In the genomic region with DNA sequence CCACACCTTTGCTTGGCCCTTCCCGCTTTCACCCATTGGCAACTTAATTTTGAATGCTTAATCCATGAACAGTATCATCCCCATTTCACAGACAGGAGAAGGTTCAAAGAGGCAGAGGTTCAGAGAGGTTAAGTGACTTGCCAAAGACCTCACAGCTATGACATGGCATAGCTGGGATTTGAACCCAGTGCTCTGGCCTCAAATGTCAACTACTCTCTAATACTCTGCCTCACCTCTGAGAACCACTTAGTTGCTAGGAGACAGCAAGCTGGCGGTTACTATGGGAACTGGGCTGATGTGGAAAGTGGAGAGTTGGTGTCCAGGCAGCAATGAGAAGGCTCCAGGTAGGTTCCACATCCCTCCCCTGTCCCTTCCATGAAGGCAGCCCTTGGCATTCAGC, we compare ENCODE assay signal across 19 cellular contexts. TPM values are rescaled to one million over a fixed set of nuclear protein-coding genes. Genes with fewer than 3 reads are reported as not detected.
DNase-seq lines count a peak whose midpoint lies in the region; ATAC-seq, FAIRE-seq and TF ChIP-seq lines count a peak whose summit lies in the region.
"Had no signal": no experiment of that assay in that cellular context is flagged by ENCODE, and none has a peak within 500 bp of the region (broad histone marks: within the 10 kb centered on the region; RNA-seq: fewer than 3 reads in every experiment).

No MANE protein-coding gene starts in this region.

- H3K4me1 ChIP-seq in HepG2 (ENCODE audit: insufficient read depth, low read length) (peaks cover 11% of the 10 kb centered on the region), right lobe of liver (peaks cover 0 to 8% (median 0%) of the 10 kb centered on the region in 4 donors), endodermal cell (ENCODE audit: control insufficient read depth, insufficient read depth, low read length) (peaks cover 3% of the 10 kb centered on the region), tibial nerve (peaks cover 0 to 17% (median 3%) of the 10 kb centered on the region in 4 donors)

- no peaks in the 10 kb centered on the region for H3K9me3 ChIP-seq in HepG2 (ENCODE audit: low read length)
- H3K9me3 ChIP-seq in right lobe of liver = no peaks in the 10 kb centered on the region
- H3K9me3 ChIP-seq in endodermal cell (ENCODE audit: control insufficient read depth, low read length) = no peaks in the 10 kb centered on the region
- no peaks in the 10 kb centered on the region for H3K9me3 ChIP-seq in tibial nerve
- H3K9me3 ChIP-seq: transverse colon had no signal

- no peak overlapping the region for H3K4me2 ChIP-seq in HepG2 (ENCODE audit: low read depth, low read length)

- no peak overlapping the region for H3K27ac ChIP-seq in HepG2 (ENCODE audit: extremely low read length, insufficient read depth, low read length)
- no peak overlapping the region for H3K27ac ChIP-seq in right lobe of liver
- no peak overlapping the region for H3K27ac ChIP-seq in endodermal cell (ENCODE audit: low read depth, low read length)
- H3K27ac ChIP-seq in tibial nerve = no peak overlapping the region
- H3K27ac ChIP-seq: transverse colon had no signal

- no peak for FAIRE-seq in HepG2 (lab: Jason Lieb, UNC)
- FAIRE-seq: D721Med had no signal

- H3K27me3 ChIP-seq in HepG2 (ENCODE audit: control insufficient read depth in 1 of 2, insufficient read depth in 2 of 2, low read length in 2 of 2) (peaks cover 18 to 91% of the 10 kb centered on the region in 2 experiments), right lobe of liver (no peaks in the 10 kb centered on the region), endodermal cell (ENCODE audit: control insufficient read depth, insufficient read depth, low read length, poor library complexity, severe bottlenecking) (peaks cover 62% of the 10 kb centered on the region), tibial nerve (peaks cover 0 to 53% of the 10 kb centered on the region in 2 donors)

- H3K4me1 Mint-ChIP-seq in endodermal cell = peaks cover 4% of the 10 kb centered on the region

- in situ Hi-C loops in HepG2 (cut with HindIII; ENCODE audit: extremely low pct_ligation_motif_present, low pct_unique_long_range_greater_than_20kb) = no loop called here

- CTCF ChIA-PET in HepG2 (lab: Yijun Ruan, JAX; ENCODE audit: low intra/inter-chr PET ratio, low total read pairs) = no interaction called here

- peak overlapping the region; percentile 29 for H3K4me3 Mint-ChIP-seq in endodermal cell
- H3K4me3 Mint-ChIP-seq: activated CD4-positive, alpha-beta memory T cell treated with anti-CD3 and anti-CD28 coated beads, Interleukin-2, amount 10 ng/mL, durations not matched to agents 7 days and 5 days had no signal

- H3K9me3 Mint-ChIP-seq in endodermal cell = no peaks in the 10 kb centered on the region
- H3K9me3 Mint-ChIP-seq: activated CD4-positive, alpha-beta memory T cell treated with anti-CD3 and anti-CD28 coated beads, Interleukin-2, amount 10 ng/mL, durations not matched to agents 7 days and 5 days; stimulated activated naive B cell treated with anti-CD40 and anti-IgM and Interleukin-4, amounts not matched to agents 10 μg/mL and 1 μg/mL and 100 μg/mL, for 72 hours had no signal

- H4K20me1 ChIP-seq in HepG2 (ENCODE audit: insufficient read depth, low read length) = no peaks in the 10 kb centered on the region

- H3K9ac ChIP-seq in HepG2 (ENCODE audit: insufficient read depth, low read depth, low read length) (no peak overlapping the region), endodermal cell (ENCODE audit: extremely low read depth, low read length, poor library complexity, severe bottlenecking) (no peak overlapping the region)

- H3K36me3 ChIP-seq in HepG2 (replicated peaks in 1 of 2; ENCODE audit: control insufficient read depth in 1 of 2, insufficient read depth in 2 of 2, low read length in 2 of 2) = no peaks in the 10 kb centered on the region
- no peaks in the 10 kb centered on the region for H3K36me3 ChIP-seq in right lobe of liver
- no peaks in the 10 kb centered on the region for H3K36me3 ChIP-seq in endodermal cell (ENCODE audit: control insufficient read depth, insufficient read depth, low read length)
- no peaks in the 10 kb centered on the region for H3K36me3 ChIP-seq in tibial nerve
- H3K36me3 ChIP-seq: transverse colon had no signal

- H3K79me2 ChIP-seq in HepG2 (ENCODE audit: insufficient read depth, low read length) = no peaks in the 10 kb centered on the region

- TF ChIP-seq POLR2A in HepG2 (IDR thresholded peaks at IDR 0.05; ENCODE audit: insufficient read depth in 1 of 2, low read depth in 2 of 2, low read length in 2 of 2) (no peak), right lobe of liver (IDR thresholded peaks at IDR 0.05) (no peak), tibial nerve (IDR thresholded peaks at IDR 0.05) (no peak)

- TF ChIP-seq EP300 in HepG2 (IDR thresholded peaks at IDR 0.05; ENCODE audit: low read depth in 2 of 2, low read length in 2 of 2) = no peak
- TF ChIP-seq EP300 in HepG2 (CRISPR knock-in tag; IDR thresholded peaks at IDR 0.05; ENCODE audit: borderline replicate concordance) = no peak
- TF ChIP-seq EP300 in tibial nerve (IDR thresholded peaks at IDR 0.05) = no peak

- no peaks in the 10 kb centered on the region for H3K36me3 Mint-ChIP-seq in endodermal cell (ENCODE audit: low read depth)
- H3K36me3 Mint-ChIP-seq: stimulated activated naive B cell treated with anti-CD40 and anti-IgM and Interleukin-4, amounts not matched to agents 10 μg/mL and 1 μg/mL and 100 μg/mL, for 72 hours had no signal

- no peak for TF ChIP-seq RAD21 in HepG2 (CRISPR knock-in tag; IDR thresholded peaks at IDR 0.05)

- peaks cover 57% of the 10 kb centered on the region for H3K27me3 Mint-ChIP-seq in endodermal cell (ENCODE audit: insufficient read depth)

- H3K27ac Mint-ChIP-seq in endodermal cell = no peak overlapping the region
- H3K27ac Mint-ChIP-seq: activated CD4-positive, alpha-beta memory T cell treated with anti-CD3 and anti-CD28 coated beads, Interleukin-2, amount 10 ng/mL, durations not matched to agents 7 days and 5 days had no signal

- POLR2A ChIA-PET in HepG2 (lab: Yijun Ruan, JAX) = no interaction called here

- intact Hi-C loops in HepG2 (cut with micrococcal nuclease; ENCODE audit: unreplicated experiment) (no loop called here), right lobe of liver (cut with DNase I) (no loop called here)

- no peak overlapping the region for H2AFZ ChIP-seq in HepG2 (ENCODE audit: low read length)

- WGBS in HepG2 (ENCODE audit: low lambda C conversion rate) = 69% methylated on average over 2 of the region's 2 CpGs
- WGBS in right lobe of liver (ENCODE audit: insufficient coverage, low coverage, low lambda C conversion rate, missing lambda C conversion rate) = 100% methylated on average over 1 of the region's 2 CpGs
- WGBS in endodermal cell (ENCODE audit: insufficient coverage in 1 of 2, insufficient read length in 1 of 2), 2 experiments = 85 to 100% methylated on average over 1 to 2 of the region's 2 CpGs
- 72 to 94% methylated on average over 2 of the region's 2 CpGs for WGBS in tibial nerve, 2 donors

- BruUV-seq in HepG2 (replicated peaks; lab: Mats Ljungman, UMichigan) = no TSS peak

- ATAC-seq in HepG2 (no peak), right lobe of liver (no peak)
- ATAC-seq: stimulated activated naive B cell treated with anti-CD40 and anti-IgM and Interleukin-4, amounts not matched to agents 10 μg/mL and 1 μg/mL and 100 μg/mL, for 72 hours had no signal

- no peak for DNase-seq in HepG2 (ENCODE audit: low spot score)
- DNase-seq in right lobe of liver = no peak
- DNase-seq in NCI-H2196 (lab: John Stamatoyannopoulos, UW; ENCODE audit: unreplicated experiment) = peak; percentile 71
- DNase-seq in endodermal cell = no peak
- DNase-seq in AG08395 (ENCODE audit: low spot score) = no peak
- DNase-seq in GM19240 (ENCODE audit: insufficient read length, low spot score) = no peak
- DNase-seq in activated T-cell treated with anti-CD3 and anti-CD28 coated beads, Interleukin-2, amount 50 U/mL, for 1 hour = no peak
- DNase-seq in tibial nerve (ENCODE audit: low spot score in 2 of 2) = no peak
- DNase-seq: activated CD4-positive, alpha-beta memory T cell treated with anti-CD3 and anti-CD28 coated beads, Interleukin-2, amount 10 ng/mL, durations not matched to agents 7 days and 5 days; activated effector memory CD4-positive, alpha-beta T cell treated with anti-CD3 and anti-CD28 coated beads, Interleukin-2, amount 50 U/mL, for 16 hours; dermis blood vessel endothelial cell; erythroblast; NCI-H774; stimulated activated naive B cell treated with anti-CD40 and anti-IgM and Interleukin-4, amounts not matched to agents 10 μg/mL and 1 μg/mL and 100 μg/mL, for 72 hours; transverse colon had no signal

- H3K4me3 ChIP-seq in HepG2 (replicated peaks in 1 of 3; ENCODE audit: insufficient read depth in 1 of 3, low read depth in 2 of 3, low read length in 3 of 3) (no peak overlapping the region), right lobe of liver (no peak overlapping the region), endodermal cell (ENCODE audit: low read length) (no peak overlapping the region), tibial nerve (no peak overlapping the region)

- TF ChIP-seq CTCF in HepG2 (CRISPR knock-in tag; IDR thresholded peaks at IDR 0.05) (no peak), right lobe of liver (IDR thresholded peaks at IDR 0.05) (no peak), endodermal cell (conservative IDR thresholded peaks at IDR 0.05) (no peak), tibial nerve (IDR thresholded peaks at IDR 0.05) (no peak)

RNA-seq across cellular contexts. Expression of gene PRSS56, which starts 15.8 kb away (rescaled TPM):
- not detected in 2 replicates for total RNA-seq in HepG2 (2016; rRNA removed; fragmentation: Illumina TruSeq; extraction: Trizol)
- not detected in 2 replicates for total RNA-seq in HepG2 (2016; cell fraction: cytosol; rRNA removed; fragmentation: Illumina TruSeq; extraction: Trizol; ENCODE audit: low read depth)
- 0.09 TPM in 1 of 2 replicates, not detected in the other for total RNA-seq in HepG2 (2016; cell fraction: insoluble cytoplasmic fraction; rRNA removed; fragmentation: Illumina TruSeq; extraction: Trizol)
- not detected in 2 replicates for total RNA-seq in HepG2 (2016; cell fraction: membrane; rRNA removed; fragmentation: Illumina TruSeq; extraction: Trizol)
- not detected in 2 replicates for total RNA-seq in HepG2 (2016; cell fraction: nucleus; rRNA removed; fragmentation: Illumina TruSeq; extraction: Trizol)
- polyA plus RNA-seq in HepG2 (2011; rRNA removed) = not detected in 2 replicates
- polyA plus RNA-seq in HepG2 (2011; cell fraction: cytosol; rRNA removed) = not detected in 2 replicates
- polyA plus RNA-seq in HepG2 (2011; cell fraction: nucleus; rRNA removed) = not detected in 2 replicates
- polyA plus RNA-seq in HepG2 (2012) = not detected in 2 replicates
- not detected in 2 replicates for polyA plus RNA-seq in HepG2 (2016; cell fraction: cytosol; fragmentation: Illumina TruSeq; extraction: Trizol; ENCODE audit: low read depth)
- polyA plus RNA-seq in HepG2 (2016; cell fraction: insoluble cytoplasmic fraction; fragmentation: Illumina TruSeq; extraction: Trizol; ENCODE audit: low read depth) = not detected in 2 replicates
- not detected in 2 replicates for polyA plus RNA-seq in HepG2 (2016; cell fraction: membrane; fragmentation: Illumina TruSeq; extraction: Trizol; ENCODE audit: low read depth)
- polyA plus RNA-seq in HepG2 (2016; cell fraction: nucleus; fragmentation: Illumina TruSeq; extraction: Trizol; ENCODE audit: insufficient read depth, low read depth) = not detected in 2 replicates
- not detected in 2 replicates for polyA minus RNA-seq in HepG2 (2011; rRNA and poly(A)+ RNA removed; ENCODE audit: low replicate concordance)
- polyA minus RNA-seq in HepG2 (2011; cell fraction: cytosol; rRNA and poly(A)+ RNA removed) = not detected in 2 replicates
- polyA minus RNA-seq in HepG2 (2011; cell fraction: nucleus; rRNA and poly(A)+ RNA removed) = not detected in 2 replicates
- total RNA-seq in right lobe of liver = under 1 TPM in 1 of 6 experiments, not detected in 5; 0.19 TPM
- total RNA-seq in endodermal cell = not detected
- 8.4 TPM for polyA plus RNA-seq in endodermal cell (2013, experiment 1 of 2)
- 3.4 TPM for polyA plus RNA-seq in endodermal cell (2013, experiment 2 of 2)
- total RNA-seq in tibial nerve = not detected
- total RNA-seq: activated CD4-positive, alpha-beta memory T cell treated with anti-CD3 and anti-CD28 coated beads, Interleukin-2, amount 10 ng/mL, durations not matched to agents 7 days and 5 days; dermis blood vessel endothelial cell; liver; RPMI7951; transverse colon had no signal
- polyA plus RNA-seq: BJ had no signal

RNA-seq across cellular contexts. Expression of gene ECEL1, which starts 16.8 kb away (rescaled TPM):
- total RNA-seq in HepG2 (2016; rRNA removed; fragmentation: Illumina TruSeq; extraction: Trizol) (not detected in 2 replicates), right lobe of liver (1 to 10 TPM in 1 of 6 experiments, under 1 TPM in 3, not detected in 2; 0.22 to 1.3 (median 0.83) TPM), endodermal cell (1 to 10 TPM; 1.6 to 4.6 TPM), tibial nerve (1 to 10 TPM in 3 of 4 donors, not detected in 1; 1.0 to 7.3 (median 1.8) TPM)
- total RNA-seq in HepG2 (2016; cell fraction: cytosol; rRNA removed; fragmentation: Illumina TruSeq; extraction: Trizol; ENCODE audit: low read depth) = not detected in 2 replicates
- total RNA-seq in HepG2 (2016; cell fraction: insoluble cytoplasmic fraction; rRNA removed; fragmentation: Illumina TruSeq; extraction: Trizol) = not detected in 2 replicates
- total RNA-seq in HepG2 (2016; cell fraction: membrane; rRNA removed; fragmentation: Illumina TruSeq; extraction: Trizol) = not detected in 2 replicates
- total RNA-seq in HepG2 (2016; cell fraction: nucleus; rRNA removed; fragmentation: Illumina TruSeq; extraction: Trizol) = not detected in 2 replicates
- not detected in 2 replicates for polyA plus RNA-seq in HepG2 (2011; rRNA removed)
- 0.06 TPM in 1 of 2 replicates, not detected in the other for polyA plus RNA-seq in HepG2 (2011; cell fraction: cytosol; rRNA removed)
- polyA plus RNA-seq in HepG2 (2011; cell fraction: nucleus; rRNA removed) = 0.05 TPM in 1 of 2 replicates, not detected in the other
- polyA plus RNA-seq in HepG2 (2012) = not detected in 2 replicates
- not detected in 2 replicates for polyA plus RNA-seq in HepG2 (2016; cell fraction: cytosol; fragmentation: Illumina TruSeq; extraction: Trizol; ENCODE audit: low read depth)
- polyA plus RNA-seq in HepG2 (2016; cell fraction: insoluble cytoplasmic fraction; fragmentation: Illumina TruSeq; extraction: Trizol; ENCODE audit: low read depth) = not detected in 2 replicates
- not detected in 2 replicates for polyA plus RNA-seq in HepG2 (2016; cell fraction: membrane; fragmentation: Illumina TruSeq; extraction: Trizol; ENCODE audit: low read depth)
- polyA plus RNA-seq in HepG2 (2016; cell fraction: nucleus; fragmentation: Illumina TruSeq; extraction: Trizol; ENCODE audit: insufficient read depth, low read depth) = not detected in 2 replicates
- not detected in 2 replicates for polyA minus RNA-seq in HepG2 (2011; rRNA and poly(A)+ RNA removed; ENCODE audit: low replicate concordance)
- polyA minus RNA-seq in HepG2 (2011; cell fraction: cytosol; rRNA and poly(A)+ RNA removed) = not detected in 2 replicates
- not detected in 2 replicates for polyA minus RNA-seq in HepG2 (2011; cell fraction: nucleus; rRNA and poly(A)+ RNA removed)
- polyA plus RNA-seq in endodermal cell (2013, experiment 1 of 2) = 16.1 TPM
- polyA plus RNA-seq in endodermal cell (2013, experiment 2 of 2) = 12.0 TPM
- total RNA-seq: activated CD4-positive, alpha-beta memory T cell treated with anti-CD3 and anti-CD28 coated beads, Interleukin-2, amount 10 ng/mL, durations not matched to agents 7 days and 5 days; dermis blood vessel endothelial cell; RPMI7951; transverse colon had no signal
- polyA plus RNA-seq: BJ had no signal

RNA-seq across cellular contexts. Expression of gene CHRND, which starts 21.5 kb away (rescaled TPM):
- total RNA-seq in HepG2 (2016; rRNA removed; fragmentation: Illumina TruSeq; extraction: Trizol) (0.10 TPM in 1 of 2 replicates, not detected in the other), right lobe of liver (not detected), endodermal cell (under 1 TPM in 1 of 2 donors, not detected in 1; 0.11 TPM), tibial nerve (not detected)
- not detected in 2 replicates for total RNA-seq in HepG2 (2016; cell fraction: cytosol; rRNA removed; fragmentation: Illumina TruSeq; extraction: Trizol; ENCODE audit: low read depth)
- total RNA-seq in HepG2 (2016; cell fraction: insoluble cytoplasmic fraction; rRNA removed; fragmentation: Illumina TruSeq; extraction: Trizol) = not detected in 2 replicates
- total RNA-seq in HepG2 (2016; cell fraction: membrane; rRNA removed; fragmentation: Illumina TruSeq; extraction: Trizol) = 0.07 and 0.25 TPM in 2 replicates
- not detected in 2 replicates for total RNA-seq in HepG2 (2016; cell fraction: nucleus; rRNA removed; fragmentation: Illumina TruSeq; extraction: Trizol)
- 0.13 and 0.18 TPM in 2 replicates for polyA plus RNA-seq in HepG2 (2011; rRNA removed)
- 0.08 and 0.14 TPM in 2 replicates for polyA plus RNA-seq in HepG2 (2011; cell fraction: cytosol; rRNA removed)
- 0.12 and 0.24 TPM in 2 replicates for polyA plus RNA-seq in HepG2 (2011; cell fraction: nucleus; rRNA removed)
- polyA plus RNA-seq in HepG2 (2012) = 0.13 and 0.32 TPM in 2 replicates
- 0.10 and 0.12 TPM in 2 replicates for polyA plus RNA-seq in HepG2 (2016; cell fraction: cytosol; fragmentation: Illumina TruSeq; extraction: Trizol; ENCODE audit: low read depth)
- polyA plus RNA-seq in HepG2 (2016; cell fraction: insoluble cytoplasmic fraction; fragmentation: Illumina TruSeq; extraction: Trizol; ENCODE audit: low read depth) = not detected in 2 replicates
- 0.11 and 0.52 TPM in 2 replicates for polyA plus RNA-seq in HepG2 (2016; cell fraction: membrane; fragmentation: Illumina TruSeq; extraction: Trizol; ENCODE audit: low read depth)
- polyA plus RNA-seq in HepG2 (2016; cell fraction: nucleus; fragmentation: Illumina TruSeq; extraction: Trizol; ENCODE audit: insufficient read depth, low read depth) = 0.26 TPM in 1 of 2 replicates, not detected in the other
- 0.28 TPM in 1 of 2 replicates, not detected in the other for polyA minus RNA-seq in HepG2 (2011; rRNA and poly(A)+ RNA removed; ENCODE audit: low replicate concordance)
- not detected in 2 replicates for polyA minus RNA-seq in HepG2 (2011; cell fraction: cytosol; rRNA and poly(A)+ RNA removed)
- not detected in 2 replicates for polyA minus RNA-seq in HepG2 (2011; cell fraction: nucleus; rRNA and poly(A)+ RNA removed)
- 1.2 TPM for polyA plus RNA-seq in endodermal cell (2013, experiment 1 of 2)
- polyA plus RNA-seq in endodermal cell (2013, experiment 2 of 2) = 0.70 TPM
- total RNA-seq: activated CD4-positive, alpha-beta memory T cell treated with anti-CD3 and anti-CD28 coated beads, Interleukin-2, amount 10 ng/mL, durations not matched to agents 7 days and 5 days; dermis blood vessel endothelial cell; liver; RPMI7951; transverse colon had no signal
- polyA plus RNA-seq: BJ, liver had no signal

RNA-seq across cellular contexts. Expression of gene CHRNG, which starts 35.1 kb away (rescaled TPM):
- total RNA-seq in HepG2 (2016; rRNA removed; fragmentation: Illumina TruSeq; extraction: Trizol) (not detected in 2 replicates), right lobe of liver (not detected), endodermal cell (not detected), tibial nerve (not detected)
- total RNA-seq in HepG2 (2016; cell fraction: cytosol; rRNA removed; fragmentation: Illumina TruSeq; extraction: Trizol; ENCODE audit: low read depth) = not detected in 2 replicates
- not detected in 2 replicates for total RNA-seq in HepG2 (2016; cell fraction: insoluble cytoplasmic fraction; rRNA removed; fragmentation: Illumina TruSeq; extraction: Trizol)
- not detected in 2 replicates for total RNA-seq in HepG2 (2016; cell fraction: membrane; rRNA removed; fragmentation: Illumina TruSeq; extraction: Trizol)
- not detected in 2 replicates for total RNA-seq in HepG2 (2016; cell fraction: nucleus; rRNA removed; fragmentation: Illumina TruSeq; extraction: Trizol)
- not detected in 2 replicates for polyA plus RNA-seq in HepG2 (2011; rRNA removed)
- not detected in 2 replicates for polyA plus RNA-seq in HepG2 (2011; cell fraction: cytosol; rRNA removed)
- not detected in 2 replicates for polyA plus RNA-seq in HepG2 (2011; cell fraction: nucleus; rRNA removed)
- polyA plus RNA-seq in HepG2 (2012) = 0.05 and 0.21 TPM in 2 replicates
- polyA plus RNA-seq in HepG2 (2016; cell fraction: cytosol; fragmentation: Illumina TruSeq; extraction: Trizol; ENCODE audit: low read depth) = not detected in 2 replicates
- polyA plus RNA-seq in HepG2 (2016; cell fraction: insoluble cytoplasmic fraction; fragmentation: Illumina TruSeq; extraction: Trizol; ENCODE audit: low read depth) = not detected in 2 replicates
- polyA plus RNA-seq in HepG2 (2016; cell fraction: membrane; fragmentation: Illumina TruSeq; extraction: Trizol; ENCODE audit: low read depth) = not detected in 2 replicates
- not detected in 2 replicates for polyA plus RNA-seq in HepG2 (2016; cell fraction: nucleus; fragmentation: Illumina TruSeq; extraction: Trizol; ENCODE audit: insufficient read depth, low read depth)
- not detected in 2 replicates for polyA minus RNA-seq in HepG2 (2011; rRNA and poly(A)+ RNA removed; ENCODE audit: low replicate concordance)
- polyA minus RNA-seq in HepG2 (2011; cell fraction: cytosol; rRNA and poly(A)+ RNA removed) = not detected in 2 replicates
- not detected in 2 replicates for polyA minus RNA-seq in HepG2 (2011; cell fraction: nucleus; rRNA and poly(A)+ RNA removed)
- polyA plus RNA-seq in endodermal cell (2013, experiment 1 of 2) = 0.39 TPM
- polyA plus RNA-seq in endodermal cell (2013, experiment 2 of 2) = 0.33 TPM
- total RNA-seq: activated CD4-positive, alpha-beta memory T cell treated with anti-CD3 and anti-CD28 coated beads, Interleukin-2, amount 10 ng/mL, durations not matched to agents 7 days and 5 days; dermis blood vessel endothelial cell; liver; RPMI7951; transverse colon had no signal
- polyA plus RNA-seq: BJ, liver had no signal

RNA-seq across cellular contexts. Expression of gene TIGD1, which starts 45.9 kb away (rescaled TPM):
- total RNA-seq in HepG2 (2016; rRNA removed; fragmentation: Illumina TruSeq; extraction: Trizol) (4.3 and 9.5 TPM in 2 replicates), right lobe of liver (1 to 10 TPM in 3 of 6 experiments, under 1 TPM in 3; 0.68 to 1.5 (median 1.0) TPM), endodermal cell (1 to 10 TPM; 6.5 to 6.7 TPM), tibial nerve (1 to 10 TPM; 2.4 to 5.3 (median 4.2) TPM)
- 2.2 and 3.3 TPM in 2 replicates for total RNA-seq in HepG2 (2016; cell fraction: cytosol; rRNA removed; fragmentation: Illumina TruSeq; extraction: Trizol; ENCODE audit: low read depth)
- 3.3 and 9.6 TPM in 2 replicates for total RNA-seq in HepG2 (2016; cell fraction: insoluble cytoplasmic fraction; rRNA removed; fragmentation: Illumina TruSeq; extraction: Trizol)
- total RNA-seq in HepG2 (2016; cell fraction: membrane; rRNA removed; fragmentation: Illumina TruSeq; extraction: Trizol) = 3.5 and 3.7 TPM in 2 replicates
- total RNA-seq in HepG2 (2016; cell fraction: nucleus; rRNA removed; fragmentation: Illumina TruSeq; extraction: Trizol) = 21.5 and 23.5 TPM in 2 replicates
- polyA plus RNA-seq in HepG2 (2011; rRNA removed) = 3.5 and 4.1 TPM in 2 replicates
- 1.5 and 2.4 TPM in 2 replicates for polyA plus RNA-seq in HepG2 (2011; cell fraction: cytosol; rRNA removed)
- 9.8 and 13.9 TPM in 2 replicates for polyA plus RNA-seq in HepG2 (2011; cell fraction: nucleus; rRNA removed)
- polyA plus RNA-seq in HepG2 (2012) = 3.0 and 5.2 TPM in 2 replicates
- polyA plus RNA-seq in HepG2 (2016; cell fraction: cytosol; fragmentation: Illumina TruSeq; extraction: Trizol; ENCODE audit: low read depth) = 0.81 and 0.84 TPM in 2 replicates
- 2.8 and 3.7 TPM in 2 replicates for polyA plus RNA-seq in HepG2 (2016; cell fraction: insoluble cytoplasmic fraction; fragmentation: Illumina TruSeq; extraction: Trizol; ENCODE audit: low read depth)
- 1.3 and 1.4 TPM in 2 replicates for polyA plus RNA-seq in HepG2 (2016; cell fraction: membrane; fragmentation: Illumina TruSeq; extraction: Trizol; ENCODE audit: low read depth)
- polyA plus RNA-seq in HepG2 (2016; cell fraction: nucleus; fragmentation: Illumina TruSeq; extraction: Trizol; ENCODE audit: insufficient read depth, low read depth) = 10.9 and 11.9 TPM in 2 replicates
- 4.3 and 8.7 TPM in 2 replicates for polyA minus RNA-seq in HepG2 (2011; rRNA and poly(A)+ RNA removed; ENCODE audit: low replicate concordance)
- polyA minus RNA-seq in HepG2 (2011; cell fraction: cytosol; rRNA and poly(A)+ RNA removed) = 1.8 and 2.4 TPM in 2 replicates
- 59.7 and 61.4 TPM in 2 replicates for polyA minus RNA-seq in HepG2 (2011; cell fraction: nucleus; rRNA and poly(A)+ RNA removed)
- polyA plus RNA-seq in endodermal cell (2013, experiment 1 of 2) = 9.6 TPM
- 9.6 TPM for polyA plus RNA-seq in endodermal cell (2013, experiment 2 of 2)
